8 cellular contexts compared by ENCODE assay signal in the genomic region with DNA sequence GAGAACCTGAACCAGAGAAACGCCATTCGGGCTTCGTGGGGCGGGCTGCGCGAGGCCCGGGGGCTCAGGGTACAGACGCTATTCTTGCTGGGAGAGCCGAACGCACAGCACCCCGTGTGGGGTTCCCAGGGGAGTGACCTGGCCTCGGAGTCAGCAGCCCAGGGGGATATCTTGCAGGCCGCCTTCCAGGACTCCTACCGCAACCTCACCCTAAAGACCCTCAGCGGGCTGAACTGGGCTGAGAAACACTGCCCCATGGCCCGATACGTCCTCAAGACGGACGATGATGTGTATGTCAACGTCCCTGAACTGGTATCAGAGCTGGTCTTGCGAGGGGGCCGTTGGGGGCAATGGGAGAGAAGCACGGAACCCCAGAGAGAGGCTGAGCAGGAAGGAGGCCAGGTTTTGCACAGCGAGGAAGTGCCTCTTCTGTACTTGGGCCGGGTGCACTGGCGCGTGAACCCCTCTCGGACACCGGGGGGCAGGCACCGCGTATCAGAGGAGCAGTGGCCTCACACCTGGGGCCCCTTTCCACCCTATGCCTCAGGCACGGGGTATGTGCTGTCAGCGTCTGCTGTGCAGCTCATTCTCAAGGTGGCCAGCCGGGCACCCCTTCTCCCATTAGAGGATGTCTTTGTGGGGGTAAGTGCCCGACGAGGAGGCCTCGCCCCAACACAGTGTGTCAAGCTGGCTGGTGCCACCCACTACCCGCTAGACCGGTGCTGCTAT. TPM values are rescaled to one million over a fixed set of nuclear protein-coding genes. Genes with fewer than 3 reads are reported as not detected.
DNase-seq lines count a peak whose midpoint lies in the region; TF ChIP-seq lines count a peak whose summit lies in the region.

No MANE protein-coding gene starts in this region.

- in situ Hi-C loops in ACHN (cut with HindIII; ENCODE audit: low pct_ligation_motif_present, low pct_unique_long_range_greater_than_20kb, low sequenced_read_pairs), result no loop called here

- peak overlapping the region; percentile 71 for H3K9ac ChIP-seq in HUES48 (ENCODE audit: low read depth, low read length)
- H3K9ac ChIP-seq in skeletal muscle tissue (ENCODE audit: low read depth in 1 of 3, low read length in 3 of 3), result peak overlapping the region; percentile 65 to 83 (median 65)

- peaks cover 77% of the 10 kb centered on the region for H3K36me3 ChIP-seq in HUES48 (ENCODE audit: control insufficient read depth, insufficient read depth, low read length)
- H3K36me3 ChIP-seq in left ventricle myocardium inferior, result peaks cover 71% of the 10 kb centered on the region
- peaks cover 47 to 55% (median 54%) of the 10 kb centered on the region in 3 donors for H3K36me3 ChIP-seq in skeletal muscle tissue (ENCODE audit: control insufficient read depth in 3 of 3, insufficient read depth in 3 of 3, low read length in 3 of 3)

- peak overlapping the region; percentile 99 for H3K4me3 ChIP-seq in HUES48 (ENCODE audit: low read depth, low read length)
- H3K4me3 ChIP-seq in left ventricle myocardium inferior, result peak overlapping the region; percentile 88
- peak overlapping the region; percentile 71 to 77 (median 76) for H3K4me3 ChIP-seq in skeletal muscle tissue (ENCODE audit: low read length in 3 of 3)

- H3K4me1 ChIP-seq in HUES48 (ENCODE audit: control insufficient read depth, insufficient read depth, low read length) (peaks cover 27% of the 10 kb centered on the region), left ventricle myocardium inferior (peaks cover 67% of the 10 kb centered on the region), skeletal muscle tissue (ENCODE audit: control insufficient read depth in 3 of 3, insufficient read depth in 3 of 3, low read length in 3 of 3) (peaks cover 54 to 73% (median 61%) of the 10 kb centered on the region in 3 donors)

- H3K27me3 ChIP-seq in HUES48 (ENCODE audit: control insufficient read depth, insufficient read depth, low read length), result no peaks in the 10 kb centered on the region
- no peaks in the 10 kb centered on the region for H3K27me3 ChIP-seq in left ventricle myocardium inferior (ENCODE audit: low read depth)
- H3K27me3 ChIP-seq in skeletal muscle tissue (ENCODE audit: control insufficient read depth in 3 of 3, insufficient read depth in 3 of 3, low read length in 3 of 3), result no peaks in the 10 kb centered on the region

- H3K27ac ChIP-seq in HUES48 (ENCODE audit: low read depth, low read length) (peak overlapping the region; percentile 98), left ventricle myocardium inferior (replicated peaks) (peak overlapping the region; percentile 97), skeletal muscle tissue (ENCODE audit: low read depth, low read length) (peak overlapping the region; percentile 60)

- DNase-seq in GM10266 (ENCODE audit: extremely low spot score) (peak; percentile 32), left ventricle myocardium inferior (no peak), NCI-H1417 treated with DMSO at 0.1 percent for 48 hours (lab: John Stamatoyannopoulos, UW) (no peak), mesenteric fat pad (ENCODE audit: low spot score) (no peak), ACHN (no peak)
- peak; percentile 42 for DNase-seq in activated naive CD4-positive, alpha-beta T cell treated with anti-CD3 and anti-CD28 coated beads, Interleukin-2, amount 50 U/mL, for 16 hours

- TF ChIP-seq CTCF in GM10266 (IDR thresholded peaks at IDR 0.05; ENCODE audit: control insufficient read depth, insufficient read depth, low read depth, missing control alignments) (no peak), left ventricle myocardium inferior (IDR thresholded peaks at IDR 0.05; ENCODE audit: borderline replicate concordance) (no peak)

- intact Hi-C loops in left ventricle myocardium inferior (cut with micrococcal nuclease), result no loop called here

- no peaks in the 10 kb centered on the region for H3K9me3 ChIP-seq in HUES48 (ENCODE audit: control insufficient read depth, insufficient read depth, low read length)
- H3K9me3 ChIP-seq in left ventricle myocardium inferior (replicated peaks), result no peaks in the 10 kb centered on the region
- H3K9me3 ChIP-seq in skeletal muscle tissue (ENCODE audit: control insufficient read depth in 3 of 3, low read length in 3 of 3), result no peaks in the 10 kb centered on the region

RNA-seq across cellular contexts. Expression of a gene that starts 0.9 kb away (rescaled TPM):
- total RNA-seq in left ventricle myocardium inferior (7.5 TPM), skeletal muscle tissue (2.1 TPM), mesenteric fat pad (10.7 TPM)

RNA-seq across cellular contexts. Expression of a gene that starts 6.0 kb away (rescaled TPM):
- total RNA-seq in left ventricle myocardium inferior (950 TPM), skeletal muscle tissue (8,222 TPM), mesenteric fat pad (1,776 TPM)

RNA-seq across cellular contexts. Expression of a gene that starts 6.2 kb away (rescaled TPM):
- total RNA-seq in left ventricle myocardium inferior, result 35.1 TPM
- total RNA-seq in skeletal muscle tissue, result 43.8 TPM
- total RNA-seq in mesenteric fat pad, result 39.8 TPM

RNA-seq across cellular contexts. Expression of a gene that starts 11.2 kb away (rescaled TPM):
- total RNA-seq in left ventricle myocardium inferior (13.3 TPM), skeletal muscle tissue (67.3 TPM), mesenteric fat pad (48.9 TPM)

RNA-seq across cellular contexts. Expression of a gene that starts 11.6 kb away (rescaled TPM):
- total RNA-seq in left ventricle myocardium inferior (47.8 TPM), skeletal muscle tissue (27.1 TPM), mesenteric fat pad (34.8 TPM)

Comparison
In these comparisons a context has a peak if more than half of its experiments do, and no peak if none do; other contexts are left out.
1. DNase-seq: peak in GM10266 (single experiment) and activated naive CD4-positive, alpha-beta T cell treated with anti-CD3 and anti-CD28 coated beads, Interleukin-2, amount 50 U/mL, for 16 hours (single experiment); none in left ventricle myocardium inferior (single experiment), NCI-H1417 treated with DMSO at 0.1 percent for 48 hours (single experiment), mesenteric fat pad (single experiment) and ACHN (single experiment).
2. Peak in every context shown above with its lines, with median percentiles within 50 percentile points of each other: H3K27ac ChIP-seq and H3K4me3 ChIP-seq.